33 cellular contexts compared by ENCODE assay signal in the genomic region with DNA sequence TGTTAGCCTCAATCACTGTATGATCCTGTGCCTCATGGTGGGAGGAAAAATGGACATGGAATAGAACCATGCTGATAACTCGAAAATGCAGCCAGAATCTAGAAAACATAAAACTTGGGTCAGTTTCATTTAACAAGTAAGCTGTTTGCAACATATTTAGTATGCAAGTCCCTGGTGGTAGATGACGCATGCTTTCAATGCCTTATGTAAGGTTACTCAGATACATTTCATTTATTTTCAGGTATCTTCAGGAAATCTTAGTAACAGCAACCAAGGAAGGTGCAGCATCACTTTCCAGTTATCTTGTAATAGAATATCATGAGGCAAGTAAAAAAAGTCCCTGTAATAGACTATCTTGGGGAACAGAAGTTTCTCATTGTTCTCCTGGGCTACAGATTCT.
DNase-seq lines count a peak whose midpoint lies in the region; TF ChIP-seq lines count a peak whose summit lies in the region.
"Had no signal": no experiment of that assay in that cellular context is flagged by ENCODE, and none has a peak within 500 bp of the region (broad histone marks: within the 10 kb centered on the region; RNA-seq: fewer than 3 reads in every experiment).

No MANE protein-coding gene starts in this region.

- no peak for TF ChIP-seq POLR2A in Peyer's patch (IDR thresholded peaks at IDR 0.05)

- H3K27me3 ChIP-seq in cardiac muscle cell (no peaks in the 10 kb centered on the region), left ventricle myocardium inferior (ENCODE audit: low read depth) (no peaks in the 10 kb centered on the region), Peyer's patch (no peaks in the 10 kb centered on the region)
- H3K27me3 ChIP-seq: BE2C had no signal

- H3K4me1 ChIP-seq in cardiac muscle cell (ENCODE audit: low read depth) (peaks cover 17% of the 10 kb centered on the region), left ventricle myocardium inferior (peaks cover 76% of the 10 kb centered on the region), Peyer's patch (no peaks in the 10 kb centered on the region)
- H3K4me1 ChIP-seq: A549, BE2C, Caco-2 had no signal

- H3K9me3 Mint-ChIP-seq in immature natural killer cell = peaks cover 6 to 20% (median 12%) of the 10 kb centered on the region in 6 donors

- H3K4me3 Mint-ChIP-seq in immature natural killer cell = no peak overlapping the region
- H3K4me3 Mint-ChIP-seq: B cell; CD14-positive monocyte; CD4-positive, alpha-beta memory T cell; CD4-positive, alpha-beta T cell; CD4-positive, CD25-positive, alpha-beta regulatory T cell; CD8-positive, alpha-beta memory T cell; CD8-positive, alpha-beta T cell had no signal

- H3K27me3 Mint-ChIP-seq in immature natural killer cell (ENCODE audit: low read depth in 3 of 3) = peaks cover 0 to 2% (median 2%) of the 10 kb centered on the region in 3 donors
- H3K27me3 Mint-ChIP-seq: B cell; CD4-positive, alpha-beta T cell; CD4-positive, CD25-positive, alpha-beta regulatory T cell had no signal

- no peaks in the 10 kb centered on the region for H3K4me1 Mint-ChIP-seq in immature natural killer cell
- H3K4me1 Mint-ChIP-seq: B cell; CD14-positive monocyte; CD4-positive, alpha-beta memory T cell; CD4-positive, CD25-positive, alpha-beta regulatory T cell; CD8-positive, alpha-beta memory T cell had no signal

- H3K36me3 Mint-ChIP-seq in immature natural killer cell = no peaks in the 10 kb centered on the region
- H3K36me3 Mint-ChIP-seq: CD14-positive monocyte; CD4-positive, alpha-beta memory T cell; CD4-positive, CD25-positive, alpha-beta regulatory T cell; CD8-positive, alpha-beta T cell had no signal

- no peak overlapping the region for H3K27ac Mint-ChIP-seq in immature natural killer cell
- H3K27ac Mint-ChIP-seq: B cell; CD14-positive monocyte; CD4-positive, alpha-beta memory T cell; CD4-positive, alpha-beta T cell; CD4-positive, CD25-positive, alpha-beta regulatory T cell; CD8-positive, alpha-beta memory T cell; CD8-positive, alpha-beta T cell had no signal

- H3K9me3 ChIP-seq in cardiac muscle cell (ENCODE audit: low read depth) = no peaks in the 10 kb centered on the region
- H3K9me3 ChIP-seq in left ventricle myocardium inferior (replicated peaks) = peaks cover 17% of the 10 kb centered on the region
- H3K9me3 ChIP-seq in Peyer's patch = no peaks in the 10 kb centered on the region
- H3K9me3 ChIP-seq: BE2C, Caco-2 had no signal

- TF ChIP-seq CTCF in cardiac muscle cell (IDR thresholded peaks at IDR 0.05; ENCODE audit: low read depth, low read length) (no peak), left ventricle myocardium inferior (IDR thresholded peaks at IDR 0.05; ENCODE audit: borderline replicate concordance) (no peak), Peyer's patch (IDR thresholded peaks at IDR 0.05) (no peak)

- H3K27ac ChIP-seq in cardiac muscle cell = peak overlapping the region; percentile 26
- H3K27ac ChIP-seq in left ventricle myocardium inferior (replicated peaks) = no peak overlapping the region
- no peak overlapping the region for H3K27ac ChIP-seq in Peyer's patch
- H3K27ac ChIP-seq: 22Rv1; A549; BLaER1; BLaER1 treated with 17β-estradiol and CSF1 and Interleukin-3, amounts not matched to agents 10 nM and 100 nM; C4-2B had no signal

- DNase-seq in cardiac muscle cell (ENCODE audit: low read depth in 1 of 2, low spot score in 1 of 2) (no peak), left ventricle myocardium inferior (no peak), middle frontal gyrus (ENCODE audit: extremely low spot score, low spot score) (peak; percentile 33), superior temporal gyrus (ENCODE audit: extremely low spot score) (peak; percentile 62), Peyer's patch (no peak), immature natural killer cell (no peak)
- DNase-seq: 8988T; ACHN; AML-193; BE2C; C1 segment of cervical spinal cord; Caco-2; Calu3; CD4-positive, alpha-beta memory T cell; CD4-positive, alpha-beta T cell; CD4-positive, CD25-positive, alpha-beta regulatory T cell; CD8-positive, alpha-beta memory T cell; CD8-positive, alpha-beta T cell; COR-L47; DMS 273 treated with DMSO at 0.1 percent for 48 hours; DMS153; DMS53; DMS79; DMS79 treated with DMSO at 0.1 percent for 48 hours; DND-41; EL had no signal

- H3K4me3 ChIP-seq in cardiac muscle cell (no peak overlapping the region), left ventricle myocardium inferior (no peak overlapping the region), Peyer's patch (no peak overlapping the region)
- H3K4me3 ChIP-seq: A549; BLaER1; BLaER1 treated with 17β-estradiol and CSF1 and Interleukin-3, amounts not matched to agents 10 nM and 100 nM had no signal

- peaks cover 7% of the 10 kb centered on the region for H3K36me3 ChIP-seq in cardiac muscle cell
- no peaks in the 10 kb centered on the region for H3K36me3 ChIP-seq in left ventricle myocardium inferior
- H3K36me3 ChIP-seq in Peyer's patch = no peaks in the 10 kb centered on the region
- H3K36me3 ChIP-seq: BE2C; BLaER1; BLaER1 treated with 17β-estradiol and CSF1 and Interleukin-3, amounts not matched to agents 10 nM and 100 nM had no signal

- intact Hi-C loops in left ventricle myocardium inferior (cut with micrococcal nuclease) = no loop called here

Comparison
In these comparisons a context has a peak if more than half of its experiments do, and no peak if none do; other contexts are left out.
1. DNase-seq: peak in middle frontal gyrus (single experiment) and superior temporal gyrus (single experiment); none in cardiac muscle cell (0 of 2), left ventricle myocardium inferior (single experiment), Peyer's patch (0 of 3) and immature natural killer cell (0 of 3).